Comparison of ENCODE assay signal across 8 cellular contexts in the genomic region with DNA sequence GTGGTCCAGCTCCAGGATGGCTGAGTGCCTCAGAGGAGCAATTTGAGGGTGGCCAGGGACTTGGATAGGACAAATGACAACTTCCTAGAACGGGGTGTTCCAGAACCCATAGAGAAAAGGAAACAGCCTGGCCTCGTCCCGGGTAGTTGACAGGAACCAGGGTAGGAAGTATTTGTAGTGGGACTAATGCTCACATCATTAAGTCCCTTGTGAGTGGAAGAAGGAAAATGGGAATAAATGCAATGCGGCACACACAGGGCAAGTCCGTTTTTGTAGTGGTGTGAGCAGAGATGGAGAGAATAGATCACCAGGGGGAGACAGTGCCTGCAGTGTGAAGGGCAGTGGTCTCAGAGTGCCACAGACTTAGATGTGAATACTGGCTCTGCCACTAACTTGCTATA. TPM values are rescaled to one million over a fixed set of nuclear protein-coding genes. Genes with fewer than 3 reads are reported as not detected.
A peak's percentile ranks its signal among the peaks of the same experiment; 100 is the strongest.
DNase-seq lines count a peak whose midpoint lies in the region; ATAC-seq, FAIRE-seq and TF ChIP-seq lines count a peak whose summit lies in the region.

No MANE protein-coding gene starts in this region.

- FAIRE-seq in D721Med (lab: Jason Lieb, UNC) (no peak), GM12878 (lab: Jason Lieb, UNC) (no peak)

- POLR2A ChIA-PET in GM12878 (lab: Charles Lee), result interaction anchor here (1.4 kb wide), 1 partner anchor 345 kb away, joined by 6 read pairs; the partner anchor contains the start of gene TSEN2

- no peaks in the 10 kb centered on the region for H3K36me3 ChIP-seq in GM12878 (ENCODE audit: control insufficient read depth in 2 of 2, insufficient read depth in 2 of 2, low read length in 1 of 2)

- no peaks in the 10 kb centered on the region for H3K27me3 ChIP-seq in GM12878 (replicated peaks in 1 of 2; ENCODE audit: control insufficient read depth in 2 of 2, insufficient read depth in 2 of 2, low read length in 1 of 2)

- CTCF ChIA-PET in GM12878 (lab: Yijun Ruan, JAX), result interaction anchor here (0.6 to 12.3 kb wide), 15 partner anchors 10 to 582 kb away, joined by 3 to 255 read pairs (median 6); partner anchors contain the start of gene TSEN2

- peak; percentile 69 for ATAC-seq in GM12878
- ATAC-seq in HG03520 (IDR thresholded peaks at IDR 0.05; ENCODE audit: unreplicated experiment), result no peak
- ATAC-seq in GM21515 (IDR thresholded peaks at IDR 0.05; ENCODE audit: unreplicated experiment), result no peak
- ATAC-seq in HG02840 (IDR thresholded peaks at IDR 0.05; ENCODE audit: low FRiP score, unreplicated experiment), result no peak

- H4K20me1 ChIP-seq in GM12878 (ENCODE audit: control insufficient read depth, insufficient read depth), result no peaks in the 10 kb centered on the region

- no peak overlapping the region for H3K4me3 ChIP-seq in GM12878

- no peak for TF ChIP-seq EP300 in GM12878 (IDR thresholded peaks at IDR 0.05; ENCODE audit: borderline replicate concordance in 1 of 2, control insufficient read depth in 1 of 2, low read depth in 2 of 2, low read length in 2 of 2)

- BruUV-seq in GM12878 (replicated peaks; lab: Mats Ljungman, UMichigan), result no TSS peak

- H3K79me2 ChIP-seq in GM12878 (ENCODE audit: control insufficient read depth, insufficient read depth, low read length), result no peaks in the 10 kb centered on the region

- in situ Hi-C loops in GM12878 (cut with MboI), result loop anchor here (5.0 to 25.0 kb wide), 3 partner anchors 38 to 573 kb away; no protein-coding TSS in a partner anchor

- no peak for DNase-seq in D721Med (ENCODE audit: insufficient read length, low spot score)
- peak; percentile 62 for DNase-seq in HuH-7.5 (ENCODE audit: low spot score)
- DNase-seq in GM12878 (ENCODE audit: low read depth, low spot score), result no peak
- DNase-seq in left kidney (ENCODE audit: low read depth, low spot score), result peak; percentile 74
- no peak for DNase-seq in DMS153 (lab: John Stamatoyannopoulos, UW)

- H3K4me2 ChIP-seq in GM12878 (ENCODE audit: control insufficient read depth, insufficient read depth), result no peak overlapping the region

- no peak overlapping the region for H3K27ac ChIP-seq in GM12878 (ENCODE audit: control insufficient read depth, insufficient read depth)

- TF ChIP-seq RAD21 in GM12878 (IDR thresholded peaks at IDR 0.05; ENCODE audit: insufficient read depth, low read depth, low read length), result peak; percentile 62

- WGBS in GM12878 (ENCODE audit: insufficient coverage, insufficient replicate concordance, low lambda C conversion rate, missing lambda C conversion rate), result 81% methylated on average over 5 of the region's 5 CpGs

- peaks cover 11% of the 10 kb centered on the region for H3K4me1 ChIP-seq in GM12878 (ENCODE audit: control insufficient read depth, insufficient read depth, low read length)

- RAD21 ChIA-PET in GM12878 (lab: Charles Lee; ENCODE audit: unreplicated experiment), result interaction anchor here (0.6 to 7.3 kb wide), 11 partner anchors 8 to 340 kb away, joined by 3 to 139 read pairs (median 6); no protein-coding TSS in a partner anchor

- no peaks in the 10 kb centered on the region for H3K9me3 ChIP-seq in GM12878 (replicated peaks; ENCODE audit: control insufficient read depth, insufficient read depth, low read length)

- TF ChIP-seq CTCF in D721Med (IDR thresholded peaks at IDR 0.05; ENCODE audit: insufficient read depth, missing control alignments) (peak; percentile 20), GM12878 (IDR thresholded peaks at IDR 0.05 in 2 of 3, conservative IDR thresholded peaks at IDR 0.05 in 1 of 3; ENCODE audit: control insufficient read depth in 2 of 3, extremely low read depth in 1 of 3, insufficient read depth in 1 of 3, low read depth in 3 of 3, low read length in 3 of 3) (peak; percentile 27 to 55 (median 37); a peak in 4 of 6 replicates)

- intact Hi-C loops in GM12878 (cut with micrococcal nuclease; ENCODE audit: unreplicated experiment), result loop anchor here (1.0 to 5.0 kb wide), 6 partner anchors 56 to 583 kb away; partner anchors contain the start of gene MKRN2

- no peak for TF ChIP-seq POLR2A in GM12878 (IDR thresholded peaks at IDR 0.05; ENCODE audit: low read depth, low read length)

- SMC1A ChIA-PET in GM12878 (lab: Charles Lee; ENCODE audit: uncharacterized antibody, unreplicated experiment), result interaction anchor here (1.1 to 10.7 kb wide), 13 partner anchors 12 to 345 kb away, joined by 3 to 187 read pairs (median 6); partner anchors contain the start of gene TSEN2

- H3K9ac ChIP-seq in GM12878 (ENCODE audit: control insufficient read depth, insufficient read depth, low read length), result no peak overlapping the region

- no peak overlapping the region for H2AFZ ChIP-seq in GM12878 (ENCODE audit: control insufficient read depth, low read depth, low read length)

TF ChIP-seq in GM12878, 131 proteins besides CTCF, POLR2A, EP300 and RAD21:
- peak; percentile 72 for TF ChIP-seq SMC3 (IDR thresholded peaks at IDR 0.05; ENCODE audit: borderline replicate concordance, low read length)
- TF ChIP-seq POU2F2 (IDR thresholded peaks at IDR 0.05; ENCODE audit: borderline replicate concordance, low read depth, low read length), result no peak

RNA-seq across cellular contexts. Expression of gene TIMP4, which starts 19.6 kb away (rescaled TPM):
- not detected in 2 replicates for total RNA-seq in GM12878 (2013; cell fraction: nucleolus; rRNA removed)
- total RNA-seq in GM12878 (2014; rRNA removed), result not detected in 2 replicates
- total RNA-seq in GM12878 (2014; rRNA removed; fragmentation: Illumina TruSeq; extraction: Trizol), result not detected in 2 replicates
- total RNA-seq in GM12878 (2021), result not detected in 2 replicates
- polyA plus RNA-seq in GM12878 (2011; ENCODE audit: low read depth), result not detected
- 0.04 and 0.07 TPM in 2 replicates for polyA plus RNA-seq in GM12878 (2011; rRNA removed)
- polyA plus RNA-seq in GM12878 (2011; cell fraction: cytosol; rRNA removed), result 0.08 TPM in 1 of 2 replicates, not detected in the other
- not detected in 2 replicates for polyA plus RNA-seq in GM12878 (2011; cell fraction: nucleus; rRNA removed)
- polyA plus RNA-seq in GM12878 (2012), result not detected in 2 replicates
- polyA plus RNA-seq in GM12878 (2014; fragmentation: Illumina TruSeq; extraction: Trizol), result not detected in 2 replicates
- polyA plus RNA-seq in GM12878 (2014; fragmentation: Nextera tagmentation; extraction: Ambion mirVana), result not detected
- polyA plus RNA-seq in GM12878 (2014; rRNA removed), result not detected in 2 replicates
- not detected for polyA plus RNA-seq in GM12878 (2016; fragmentation: Nextera tagmentation; extraction: Ambion mirVana)
- polyA minus RNA-seq in GM12878 (2011; rRNA and poly(A)+ RNA removed), result 0.26 and 0.29 TPM in 2 replicates
- polyA minus RNA-seq in GM12878 (2011; cell fraction: cytosol; rRNA and poly(A)+ RNA removed), result not detected in 2 replicates
- not detected in 2 replicates for polyA minus RNA-seq in GM12878 (2011; cell fraction: nucleus; rRNA and poly(A)+ RNA removed)

Comparison
In these comparisons a context has a peak if more than half of its experiments do, and no peak if none do; other contexts are left out.
1. DNase-seq: peak in HuH-7.5 (single experiment) and left kidney (single experiment); none in D721Med (single experiment), GM12878 (single experiment) and DMS153 (single experiment).